7 cellular contexts compared by ENCODE assay signal in genomic region chr11:65439331-65440181, GRCh38. TPM values are rescaled to one million over a fixed set of nuclear protein-coding genes. Genes with fewer than 3 reads are reported as not detected.
A peak's percentile ranks its signal among the peaks of the same experiment; 100 is the strongest.
DNase-seq lines count a peak whose midpoint lies in the region; ATAC-seq and TF ChIP-seq lines count a peak whose summit lies in the region.

No MANE protein-coding gene starts in this region.

- peaks cover 0 to 89% of the 10 kb centered on the region in 2 donors for H3K4me1 ChIP-seq in right atrium auricular region
- peaks cover 16% of the 10 kb centered on the region for H3K4me1 ChIP-seq in testis
- H3K4me1 ChIP-seq in A673 (ENCODE audit: insufficient read depth, low read length, poor library complexity, severe bottlenecking), result no peaks in the 10 kb centered on the region

- peak; percentile 40 for DNase-seq in KBM-7
- DNase-seq in activated T-cell treated with anti-CD3 and anti-CD28 coated beads, Interleukin-2, amount 50 U/mL, for 72 hours, result no peak
- peak; percentile 57 for DNase-seq in right atrium auricular region (ENCODE audit: low spot score)
- DNase-seq in stimulated activated naive CD8-positive, alpha-beta T cell treated with anti-CD3 and anti-CD28 coated beads, Interleukin-15, amount 100 ng/mL, for 72 hours, result no peak
- no peak for DNase-seq in testis
- DNase-seq in A673 (ENCODE audit: low spot score), result no peak

- in situ Hi-C loops in KBM-7 (cut with MboI; ENCODE audit: low pct_unique_long_range_greater_than_20kb, low sequenced_read_pairs), result no loop called here

- intact Hi-C loops in testis (cut with DNase I; ENCODE audit: low total_unique reads), result no loop called here
- intact Hi-C loops in A673 (cut with micrococcal nuclease; ENCODE audit: unreplicated experiment), result no loop called here

- WGBS in testis, 2 donors, result 74 to 77% methylated on average over 7 of the region's 7 CpGs

- BruUV-seq in A673 (replicated peaks; lab: Mats Ljungman, UMichigan), result no TSS peak

- no peaks in the 10 kb centered on the region for H3K9me3 ChIP-seq in right atrium auricular region
- no peaks in the 10 kb centered on the region for H3K9me3 ChIP-seq in testis
- H3K9me3 ChIP-seq in A673 (ENCODE audit: low read depth, low read length, poor library complexity, severe bottlenecking), result no peaks in the 10 kb centered on the region

- ATAC-seq in activated T-cell treated with anti-CD3 and anti-CD28 coated beads, Interleukin-2, amount 50 U/mL, for 72 hours (replicated peaks in 1 of 2), result peak; percentile 28 to 42
- peak; percentile 52 for ATAC-seq in stimulated activated naive CD8-positive, alpha-beta T cell treated with anti-CD3 and anti-CD28 coated beads, Interleukin-15, amount 100 ng/mL, for 72 hours
- no peak for ATAC-seq in HG02884 (IDR thresholded peaks at IDR 0.05; ENCODE audit: unreplicated experiment)

- no peak for TF ChIP-seq POLR2A in testis (IDR thresholded peaks at IDR 0.05)

- H3K36me3 Mint-ChIP-seq in activated T-cell treated with anti-CD3 and anti-CD28 coated beads, Interleukin-2, amount 50 U/mL, for 72 hours (ENCODE audit: insufficient read depth in 2 of 2), result peaks cover 27 to 76% of the 10 kb centered on the region in 2 donors

- H3K27me3 ChIP-seq in right atrium auricular region (no peaks in the 10 kb centered on the region), testis (no peaks in the 10 kb centered on the region), A673 (replicated peaks; ENCODE audit: insufficient read depth, low read depth, low read length, poor library complexity) (no peaks in the 10 kb centered on the region)

- H3K27ac Mint-ChIP-seq in activated T-cell treated with anti-CD3 and anti-CD28 coated beads, Interleukin-2, amount 50 U/mL, for 72 hours, result peak overlapping the region; percentile 97
- H3K27ac Mint-ChIP-seq in stimulated activated naive CD8-positive, alpha-beta T cell treated with anti-CD3 and anti-CD28 coated beads, Interleukin-15, amount 100 ng/mL, for 72 hours, result peak overlapping the region in 1 of 2 donors; percentile 78

- CTCF ChIA-PET in A673 (lab: Charles Lee), result no interaction called here

- POLR2A ChIA-PET in A673 (lab: Charles Lee; ENCODE audit: low non-redundant PET), result no interaction called here

- H3K27ac ChIP-seq in right atrium auricular region (peak overlapping the region; percentile 65 to 71), testis (peak overlapping the region in 1 of 2 donors; percentile 55), A673 (ENCODE audit: low read depth, low read length, poor library complexity, severe bottlenecking) (no peak overlapping the region)

- H3K4me3 ChIP-seq in right atrium auricular region, result peak overlapping the region in 1 of 2 donors; percentile 2
- no peak overlapping the region for H3K4me3 ChIP-seq in testis
- H3K4me3 ChIP-seq in A673 (ENCODE audit: low read depth, low read length, poor library complexity, severe bottlenecking), result no peak overlapping the region

- no peaks in the 10 kb centered on the region for H3K27me3 Mint-ChIP-seq in activated T-cell treated with anti-CD3 and anti-CD28 coated beads, Interleukin-2, amount 50 U/mL, for 72 hours (ENCODE audit: low read depth)
- H3K27me3 Mint-ChIP-seq in stimulated activated naive CD8-positive, alpha-beta T cell treated with anti-CD3 and anti-CD28 coated beads, Interleukin-15, amount 100 ng/mL, for 72 hours, result no peaks in the 10 kb centered on the region

- H3K4me1 Mint-ChIP-seq in activated T-cell treated with anti-CD3 and anti-CD28 coated beads, Interleukin-2, amount 50 U/mL, for 72 hours (ENCODE audit: low read depth), result peaks cover 88% of the 10 kb centered on the region
- H3K4me1 Mint-ChIP-seq in stimulated activated naive CD8-positive, alpha-beta T cell treated with anti-CD3 and anti-CD28 coated beads, Interleukin-15, amount 100 ng/mL, for 72 hours, result peaks cover 92% of the 10 kb centered on the region

- no peaks in the 10 kb centered on the region for H3K9me3 Mint-ChIP-seq in activated T-cell treated with anti-CD3 and anti-CD28 coated beads, Interleukin-2, amount 50 U/mL, for 72 hours
- no peaks in the 10 kb centered on the region for H3K9me3 Mint-ChIP-seq in stimulated activated naive CD8-positive, alpha-beta T cell treated with anti-CD3 and anti-CD28 coated beads, Interleukin-15, amount 100 ng/mL, for 72 hours

- H3K4me3 Mint-ChIP-seq in activated T-cell treated with anti-CD3 and anti-CD28 coated beads, Interleukin-2, amount 50 U/mL, for 72 hours, result peak overlapping the region; percentile 48 to 65
- peak overlapping the region; percentile 39 to 48 for H3K4me3 Mint-ChIP-seq in stimulated activated naive CD8-positive, alpha-beta T cell treated with anti-CD3 and anti-CD28 coated beads, Interleukin-15, amount 100 ng/mL, for 72 hours

- TF ChIP-seq CTCF in right atrium auricular region (IDR thresholded peaks at IDR 0.05), result no peak
- no peak for TF ChIP-seq CTCF in testis (IDR thresholded peaks at IDR 0.05)
- TF ChIP-seq CTCF in A673 (conservative IDR thresholded peaks at IDR 0.05; ENCODE audit: low read depth, low read length), result no peak

- peaks cover 92% of the 10 kb centered on the region for H3K36me3 ChIP-seq in right atrium auricular region
- no peaks in the 10 kb centered on the region for H3K36me3 ChIP-seq in testis (ENCODE audit: low read depth, missing control alignments)
- peaks cover 40% of the 10 kb centered on the region for H3K36me3 ChIP-seq in A673 (ENCODE audit: insufficient read depth, low read length, poor library complexity, severe bottlenecking)

RNA-seq across cellular contexts. Expression of gene NEAT1, which starts 17.0 kb away (rescaled TPM):
- total RNA-seq in activated T-cell treated with anti-CD3 and anti-CD28 coated beads, Interleukin-2, amount 50 U/mL, for 72 hours, result 1,000 to 10,000 TPM in 1 of 2 donors, 100 to 1,000 TPM in 1; 678 to 1,151 TPM
- total RNA-seq in right atrium auricular region (10 to 100 TPM; 43.7 to 52.5 TPM), testis (100 to 1,000 TPM; 230 to 243 TPM), A673 (2021) (196 and 211 TPM in 2 replicates)
- polyA plus RNA-seq in testis (ENCODE audit: insufficient read depth, low read depth, low replicate concordance), result 189 TPM

RNA-seq across cellular contexts. Expression of gene FRMD8, which starts 53.1 kb away (rescaled TPM):
- total RNA-seq in activated T-cell treated with anti-CD3 and anti-CD28 coated beads, Interleukin-2, amount 50 U/mL, for 72 hours, result 10 to 100 TPM; 43.5 to 47.2 TPM
- total RNA-seq in right atrium auricular region (10 to 100 TPM; 10.2 to 23.8 TPM), testis (100 to 1,000 TPM in 1 of 2 donors, 10 to 100 TPM in 1; 92.5 to 118 TPM), A673 (2021) (43.2 and 51.1 TPM in 2 replicates)
- 31.4 TPM for polyA plus RNA-seq in testis (ENCODE audit: insufficient read depth, low read depth, low replicate concordance)

RNA-seq across cellular contexts. Expression of gene SLC25A45, which starts 57.1 kb away (rescaled TPM):
- 10 to 100 TPM; 16.4 to 18.8 TPM for total RNA-seq in activated T-cell treated with anti-CD3 and anti-CD28 coated beads, Interleukin-2, amount 50 U/mL, for 72 hours
- total RNA-seq in right atrium auricular region (1 to 10 TPM; 2.6 to 3.3 TPM), testis (10 to 100 TPM; 10.1 to 10.6 TPM), A673 (2021) (5.3 and 7.4 TPM in 2 replicates)
- 8.0 TPM for polyA plus RNA-seq in testis (ENCODE audit: insufficient read depth, low read depth, low replicate concordance)

RNA-seq across cellular contexts. Expression of gene MALAT1, which starts 59.3 kb away (rescaled TPM):
- over 10,000 TPM in 1 of 2 donors, 1,000 to 10,000 TPM in 1; 8,391 to 13,279 TPM for total RNA-seq in activated T-cell treated with anti-CD3 and anti-CD28 coated beads, Interleukin-2, amount 50 U/mL, for 72 hours
- 1,000 to 10,000 TPM; 2,120 to 2,577 TPM for total RNA-seq in right atrium auricular region
- 1,000 to 10,000 TPM; 8,109 to 9,314 TPM for total RNA-seq in testis
- polyA plus RNA-seq in testis (ENCODE audit: insufficient read depth, low read depth, low replicate concordance), result 26.7 TPM
- 4,586 and 4,701 TPM in 2 replicates for total RNA-seq in A673 (2021)

Comparison
In these comparisons a context has a peak if more than half of its experiments do, and no peak if none do; other contexts are left out.
1. DNase-seq: peak in KBM-7 (single experiment) and right atrium auricular region (single experiment); none in activated T-cell treated with anti-CD3 and anti-CD28 coated beads, Interleukin-2, amount 50 U/mL, for 72 hours (0 of 2), stimulated activated naive CD8-positive, alpha-beta T cell treated with anti-CD3 and anti-CD28 coated beads, Interleukin-15, amount 100 ng/mL, for 72 hours (0 of 2), testis (single experiment) and A673 (single experiment).